In genomic region chr12:1592444-1593231, GRCh38 we compare ENCODE assay signal across 8 cellular contexts. TPM values are rescaled to one million over a fixed set of nuclear protein-coding genes. Genes with fewer than 3 reads are reported as not detected.
DNase-seq lines count a peak whose midpoint lies in the region; ATAC-seq and TF ChIP-seq lines count a peak whose summit lies in the region.

No MANE protein-coding gene starts in this region.

- H3K9me3 Mint-ChIP-seq in GM23338, result no peaks in the 10 kb centered on the region; the same call in 1 of the 3 replicates
- H3K9me3 Mint-ChIP-seq in osteocyte (ENCODE audit: unreplicated experiment), result no peaks in the 10 kb centered on the region

- H3F3A ChIP-seq in GM23338 (replicated peaks; ENCODE audit: low read depth), result peaks cover 31% of the 10 kb centered on the region

- H3K4me1 ChIP-seq in GM23338 (ENCODE audit: insufficient read depth) (peaks cover 43% of the 10 kb centered on the region), Peyer's patch (peaks cover 2 to 62% (median 11%) of the 10 kb centered on the region in 4 donors), foreskin keratinocyte (peaks cover 26% of the 10 kb centered on the region), uterus (peaks cover 6 to 8% of the 10 kb centered on the region in 2 donors)

- H3K27me3 ChIP-seq in BJ (ENCODE audit: control insufficient read depth, insufficient read depth, low read length) (no peaks in the 10 kb centered on the region), GM23338 (ENCODE audit: insufficient read depth) (peaks cover 87% of the 10 kb centered on the region), Peyer's patch (no peaks in the 10 kb centered on the region), foreskin keratinocyte (no peaks in the 10 kb centered on the region), uterus (no peaks in the 10 kb centered on the region)

- peaks cover 16% of the 10 kb centered on the region; the same call in 1 of the 2 replicates for H3K79me2 ChIP-seq in GM23338 (replicated peaks; ENCODE audit: insufficient read depth)

- intact Hi-C loops in uterus (cut with DNase I; ENCODE audit: low total_unique reads), result no loop called here

- H3K36me3 Mint-ChIP-seq in GM23338 (ENCODE audit: low read depth) (peaks cover 4% of the 10 kb centered on the region; the same call in 1 of the 3 replicates), osteocyte (ENCODE audit: unreplicated experiment) (no peaks in the 10 kb centered on the region)

- no peak overlapping the region for H2AFZ ChIP-seq in GM23338

- H3K4me1 Mint-ChIP-seq in GM23338 (peaks cover 60% of the 10 kb centered on the region), osteocyte (ENCODE audit: unreplicated experiment) (peaks cover 74% of the 10 kb centered on the region)

- H3K9me3 ChIP-seq in Peyer's patch, result no peaks in the 10 kb centered on the region
- no peaks in the 10 kb centered on the region for H3K9me3 ChIP-seq in uterus

- peak; percentile 17; the same call in 1 of the 2 replicates for TF ChIP-seq CTCF in BJ (IDR thresholded peaks at IDR 0.05; ENCODE audit: insufficient read depth, low read depth, low read length)
- TF ChIP-seq CTCF in GM23338 (conservative IDR thresholded peaks at IDR 0.05; ENCODE audit: low read depth in 2 of 2), result no peak
- TF ChIP-seq CTCF in Peyer's patch (IDR thresholded peaks at IDR 0.05), result no peak
- no peak for TF ChIP-seq CTCF in foreskin keratinocyte (conservative IDR thresholded peaks at IDR 0.05)
- TF ChIP-seq CTCF in osteocyte (IDR thresholded peaks at IDR 0.05), result peak; percentile 25
- TF ChIP-seq CTCF in uterus (IDR thresholded peaks at IDR 0.05), result no peak

- H3K27me3 Mint-ChIP-seq in GM23338 (ENCODE audit: insufficient read depth, low read depth, poor library complexity) (peaks cover 79% of the 10 kb centered on the region), osteocyte (ENCODE audit: unreplicated experiment) (no peaks in the 10 kb centered on the region)

- H3K9me2 ChIP-seq in GM23338 (ENCODE audit: insufficient read depth), result no peaks in the 10 kb centered on the region

- peaks cover 8% of the 10 kb centered on the region for H3K36me3 ChIP-seq in BJ (ENCODE audit: control insufficient read depth, insufficient read depth, low read length)
- no peaks in the 10 kb centered on the region for H3K36me3 ChIP-seq in GM23338 (ENCODE audit: insufficient read depth)
- no peaks in the 10 kb centered on the region for H3K36me3 ChIP-seq in Peyer's patch
- no peaks in the 10 kb centered on the region for H3K36me3 ChIP-seq in uterus

- peaks cover 15% of the 10 kb centered on the region for H4K20me1 ChIP-seq in GM23338 (replicated peaks; ENCODE audit: insufficient read depth)

- CTCF ChIA-PET in BJ (lab: Yijun Ruan, JAX), result interaction anchor here (1.2 to 2.2 kb wide), 6 partner anchors 8 to 475 kb away, joined by 4 to 11 read pairs (median 6); no protein-coding TSS in a partner anchor

- peak overlapping the region; percentile 79 for H3K4me3 Mint-ChIP-seq in GM23338
- H3K4me3 Mint-ChIP-seq in osteocyte (ENCODE audit: unreplicated experiment), result peak overlapping the region; percentile 89

- H3K27ac ChIP-seq in GM23338 (ENCODE audit: low read depth), result no peak overlapping the region
- H3K27ac ChIP-seq in Peyer's patch, result peak overlapping the region; percentile 84 to 98 (median 96)
- no peak overlapping the region for H3K27ac ChIP-seq in foreskin keratinocyte
- peak overlapping the region in 1 of 2 donors; percentile 39 for H3K27ac ChIP-seq in uterus

- TF ChIP-seq POLR2A in Peyer's patch (IDR thresholded peaks at IDR 0.05), result no peak
- no peak for TF ChIP-seq POLR2A in uterus (IDR thresholded peaks at IDR 0.05)

- no peak for DNase-seq in BJ (ENCODE audit: low read depth)
- peak; percentile 72 for DNase-seq in GM23338 (ENCODE audit: low spot score)
- peak; percentile 57 to 76 (median 64) for DNase-seq in Peyer's patch
- peak; percentile 42 for DNase-seq in activated T-helper 9 cell treated with anti-CD3 and anti-CD28 coated beads, Interleukin-2, amount 50 U/mL, for 16 hours (ENCODE audit: low read depth)
- peak in 1 of 2 donors; percentile 60 for DNase-seq in foreskin keratinocyte
- DNase-seq in osteocyte (ENCODE audit: extremely low spot score, unreplicated experiment), result no peak
- DNase-seq in uterus, result no peak

- peak overlapping the region; percentile 76 for H3K4me2 ChIP-seq in GM23338

- POLR2A ChIA-PET in BJ (lab: Charles Lee), result no interaction called here

- H3K27ac Mint-ChIP-seq in GM23338 (no peak overlapping the region), osteocyte (ENCODE audit: unreplicated experiment) (peak overlapping the region; percentile 91)

- H3K4me3 ChIP-seq in BJ (ENCODE audit: low read depth, low read length) (peak overlapping the region; percentile 61), GM23338 (peak overlapping the region; percentile 65), Peyer's patch (peak overlapping the region; percentile 61 to 91 (median 79)), uterus (peak overlapping the region; percentile 67 to 91)

- ATAC-seq in GM23338, result peak; percentile 36
- peak; percentile 62 for ATAC-seq in foreskin keratinocyte
- ATAC-seq in HG03159 (IDR thresholded peaks at IDR 0.05; ENCODE audit: unreplicated experiment), result no peak

TF ChIP-seq in GM23338, 12 proteins besides CTCF, POLR2A, EP300 and RAD21:
- TF ChIP-seq ETS1 (IDR thresholded peaks at IDR 0.05) (no peak), EZH2 (IDR thresholded peaks at IDR 0.05; ENCODE audit: low read depth, unreplicated experiment) (peak; percentile 48)
TF ChIP-seq in GM23338: peak in this region for 1.

RNA-seq across cellular contexts. Expression of gene FBXL14, which starts 1.7 kb away (rescaled TPM):
- 4.9 and 9.4 TPM in 2 replicates for polyA plus RNA-seq in BJ (2011; rRNA removed)
- polyA minus RNA-seq in BJ (2011; rRNA and poly(A)+ RNA removed), result 6.7 and 12.7 TPM in 2 replicates
- 9.1 and 9.4 TPM in 2 replicates for total RNA-seq in GM23338 (2014; rRNA removed; shearing (Covaris generic))
- 0.40 and 0.74 TPM in 2 replicates for polyA plus RNA-seq in GM23338 (2016; fragmentation: Nextera tagmentation; extraction: Ambion mirVana)
- 10 to 100 TPM in 3 of 4 donors, 1 to 10 TPM in 1; 6.3 to 20.4 (median 12.7) TPM for total RNA-seq in Peyer's patch
- 5.3 and 5.9 TPM in 2 replicates for total RNA-seq in foreskin keratinocyte
- 1.5 and 2.0 TPM in 2 replicates for polyA plus RNA-seq in foreskin keratinocyte
- 9.1 and 9.4 TPM in 2 replicates for total RNA-seq in osteocyte
- 10 to 100 TPM in 3 of 4 donors, 1 to 10 TPM in 1; 1.5 to 17.4 (median 13.5) TPM for total RNA-seq in uterus

RNA-seq across cellular contexts. Expression of gene WNT5B, which starts 36.4 kb away (rescaled TPM):
- polyA plus RNA-seq in BJ (2011; rRNA removed), result 38.7 and 57.3 TPM in 2 replicates
- polyA minus RNA-seq in BJ (2011; rRNA and poly(A)+ RNA removed), result 38.0 and 53.6 TPM in 2 replicates
- 1.0 and 2.7 TPM in 2 replicates for total RNA-seq in GM23338 (2014; rRNA removed; shearing (Covaris generic))
- 0.87 and 1.4 TPM in 2 replicates for polyA plus RNA-seq in GM23338 (2016; fragmentation: Nextera tagmentation; extraction: Ambion mirVana)
- total RNA-seq in Peyer's patch, result 1 to 10 TPM in 1 of 4 donors, under 1 TPM in 2, not detected in 1; 0.53 to 9.1 (median 0.94) TPM
- 19.9 and 23.8 TPM in 2 replicates for total RNA-seq in foreskin keratinocyte
- polyA plus RNA-seq in foreskin keratinocyte, result 19.2 and 23.6 TPM in 2 replicates
- 88.7 and 99.5 TPM in 2 replicates for total RNA-seq in osteocyte
- 10 to 100 TPM in 1 of 4 donors, 1 to 10 TPM in 2, not detected in 1; 5.9 to 20.9 (median 7.2) TPM for total RNA-seq in uterus

Comparison
In these comparisons a context has a peak if more than half of its experiments do, and no peak if none do; other contexts are left out.
1. DNase-seq: peak in GM23338 (single experiment), Peyer's patch (3 of 3) and activated T-helper 9 cell treated with anti-CD3 and anti-CD28 coated beads, Interleukin-2, amount 50 U/mL, for 16 hours (single experiment); none in BJ (single experiment), osteocyte (single experiment) and uterus (0 of 2).
2. CTCF ChIP-seq: peak in BJ (single experiment) and osteocyte (single experiment); none in GM23338 (0 of 2), Peyer's patch (0 of 6), foreskin keratinocyte (single experiment) and uterus (0 of 4).
3. H3K27ac ChIP-seq: peak in Peyer's patch (4 of 4); none in GM23338 (single experiment) and foreskin keratinocyte (single experiment).
4. Peak in every context shown above with its lines, with median percentiles within 50 percentile points of each other: H3K4me3 ChIP-seq.